Comparison of ENCODE assay signal across 18 cellular contexts in genomic region chr9:89563511-89564256, GRCh38. TPM values are rescaled to one million over a fixed set of nuclear protein-coding genes. Genes with fewer than 3 reads are reported as not detected.
DNase-seq lines count a peak whose midpoint lies in the region; ATAC-seq and TF ChIP-seq lines count a peak whose summit lies in the region.
"Had no signal": no experiment of that assay in that cellular context is flagged by ENCODE, and none has a peak within 500 bp of the region (broad histone marks: within the 10 kb centered on the region; RNA-seq: fewer than 3 reads in every experiment).

No MANE protein-coding gene starts in this region.

- H3K36me3 ChIP-seq in BLaER1 treated with 17β-estradiol and CSF1 and Interleukin-3, amounts not matched to agents 10 nM and 100 nM: no peaks in the 10 kb centered on the region
- no peaks in the 10 kb centered on the region for H3K36me3 ChIP-seq in MM.1S (replicated peaks; ENCODE audit: insufficient read depth, low read length)
- H3K36me3 ChIP-seq in hepatocyte (replicated peaks; ENCODE audit: insufficient read depth, low read depth): no peaks in the 10 kb centered on the region
- no peaks in the 10 kb centered on the region for H3K36me3 ChIP-seq in neural cell (ENCODE audit: insufficient read depth, low read length)

- ATAC-seq in GM19023 (IDR thresholded peaks at IDR 0.05; ENCODE audit: unreplicated experiment): no peak

- 79% methylated on average over 13 of the region's 13 CpGs for whole genome bisulfite sequencing in hepatocyte (ENCODE audit: low lambda C conversion rate, missing lambda C conversion rate)

- no peaks in the 10 kb centered on the region for H4K20me1 ChIP-seq in BLaER1 treated with 17β-estradiol and CSF1 and Interleukin-3, amounts not matched to agents 10 nM and 100 nM
- H4K20me1 ChIP-seq in MM.1S (ENCODE audit: insufficient read depth, low read length) (no peaks in the 10 kb centered on the region), hepatocyte (ENCODE audit: insufficient read depth, poor library complexity, severe bottlenecking) (no peaks in the 10 kb centered on the region), neural cell (ENCODE audit: insufficient read depth) (no peaks in the 10 kb centered on the region)

- no peak for TF ChIP-seq RAD21 in neural cell (conservative IDR thresholded peaks at IDR 0.05)

- DNase-seq in MM.1S: no peak
- DNase-seq in hepatocyte (ENCODE audit: low spot score): no peak
- no peak for DNase-seq in GM03348 (ENCODE audit: low spot score)
- DNase-seq in stimulated activated CD4-positive, alpha-beta T cell treated with anti-CD3 and anti-CD28 coated beads, Interleukin-2, amount 100 ng/mL, for 48 hours: no peak
- DNase-seq: EL, GF-D8, GM23248, HCEC 1CT, NCI-H1417 treated with DMSO at 0.1 percent for 48 hours, NCI-H187, NCI-H2107, SW 1271 had no signal

- TF ChIP-seq EP300 in neural cell (conservative IDR thresholded peaks at IDR 0.05; ENCODE audit: poor library complexity, severe bottlenecking): no peak

- no peaks in the 10 kb centered on the region for H3F3A ChIP-seq in MM.1S (ENCODE audit: insufficient read depth, low read length)
- no peaks in the 10 kb centered on the region for H3F3A ChIP-seq in neural cell (ENCODE audit: insufficient read depth, low read length, poor library complexity, severe bottlenecking)

- no peak overlapping the region for H3K4me3 ChIP-seq in BLaER1 treated with 17β-estradiol and CSF1 and Interleukin-3, amounts not matched to agents 10 nM and 100 nM
- H3K4me3 ChIP-seq in MM.1S (ENCODE audit: low read length): no peak overlapping the region
- H3K4me3 ChIP-seq in hepatocyte: no peak overlapping the region
- no peak overlapping the region for H3K4me3 ChIP-seq in neural cell (ENCODE audit: low read length)
- H3K4me3 ChIP-seq: GM23248, SK-N-MC had no signal

- H3K27me3 ChIP-seq in BLaER1 treated with 17β-estradiol and CSF1 and Interleukin-3, amounts not matched to agents 10 nM and 100 nM: no peaks in the 10 kb centered on the region
- no peaks in the 10 kb centered on the region for H3K27me3 ChIP-seq in MM.1S (replicated peaks; ENCODE audit: insufficient read depth, low read length)
- H3K27me3 ChIP-seq in hepatocyte: no peaks in the 10 kb centered on the region
- H3K27me3 ChIP-seq in neural cell (ENCODE audit: insufficient read depth, low read depth, low read length): no peaks in the 10 kb centered on the region

- H2AFZ ChIP-seq in MM.1S (ENCODE audit: low read length): peak overlapping the region; percentile 85
- H2AFZ ChIP-seq in hepatocyte: no peak overlapping the region
- H2AFZ ChIP-seq in neural cell (ENCODE audit: low read depth, low read length): no peak overlapping the region
- H2AFZ ChIP-seq: GM23248 had no signal

- H3K4me2 ChIP-seq in BLaER1 treated with 17β-estradiol and CSF1 and Interleukin-3, amounts not matched to agents 10 nM and 100 nM: peak overlapping the region in 7 of 11 experiments; percentile 31 to 86 (median 77); a peak in 11 of 22 replicates
- H3K4me2 ChIP-seq in MM.1S (ENCODE audit: low read depth, low read length): peak overlapping the region; percentile 43; the same call in 1 of the 2 replicates
- no peak overlapping the region for H3K4me2 ChIP-seq in hepatocyte
- peak overlapping the region; percentile 9 for H3K4me2 ChIP-seq in neural cell (ENCODE audit: low read length)

- peaks cover 0 to 18% (median 13%) of the 10 kb centered on the region in 11 experiments; a peak in 17 of 22 replicates for H3K9me3 ChIP-seq in BLaER1 treated with 17β-estradiol and CSF1 and Interleukin-3, amounts not matched to agents 10 nM and 100 nM (replicated peaks in 1 of 11)
- H3K9me3 ChIP-seq in MM.1S (replicated peaks; ENCODE audit: insufficient read depth, low read length) (no peaks in the 10 kb centered on the region), hepatocyte (ENCODE audit: low read depth) (no peaks in the 10 kb centered on the region), neural cell (ENCODE audit: low read length) (no peaks in the 10 kb centered on the region)

- H3K4me1 ChIP-seq in BLaER1 treated with 17β-estradiol and CSF1 and Interleukin-3, amounts not matched to agents 10 nM and 100 nM: peaks cover 0 to 48% (median 22%) of the 10 kb centered on the region in 10 experiments; a peak in 16 of 20 replicates
- H3K4me1 ChIP-seq in MM.1S (ENCODE audit: low read length): peaks cover 7% of the 10 kb centered on the region
- H3K4me1 ChIP-seq in hepatocyte (ENCODE audit: insufficient read depth): no peaks in the 10 kb centered on the region

- no peak overlapping the region for H3K27ac ChIP-seq in BLaER1 treated with 17β-estradiol and CSF1 and Interleukin-3, amounts not matched to agents 10 nM and 100 nM
- H3K27ac ChIP-seq in MM.1S (ENCODE audit: low read length) (no peak overlapping the region), hepatocyte (peak overlapping the region; percentile 42), neural cell (ENCODE audit: low read length) (peak overlapping the region; percentile 2)
- H3K27ac ChIP-seq: GM23248, RWPE1, SK-N-MC had no signal

- no peak overlapping the region for H3K9ac ChIP-seq in BLaER1 treated with 17β-estradiol and CSF1 and Interleukin-3, amounts not matched to agents 10 nM and 100 nM
- H3K9ac ChIP-seq in MM.1S (ENCODE audit: low read length): no peak overlapping the region
- no peak overlapping the region for H3K9ac ChIP-seq in neural cell (ENCODE audit: low read length)
- H3K9ac ChIP-seq: GM23248 had no signal

- TF ChIP-seq CTCF in MM.1S (IDR thresholded peaks at IDR 0.05; ENCODE audit: low read length) (no peak), hepatocyte (IDR thresholded peaks at IDR 0.05; ENCODE audit: poor library complexity) (no peak), neural cell (IDR thresholded peaks at IDR 0.05; ENCODE audit: poor library complexity, severe bottlenecking) (no peak)

- no peaks in the 10 kb centered on the region for H3K79me2 ChIP-seq in MM.1S (ENCODE audit: low read length)
- no peaks in the 10 kb centered on the region for H3K79me2 ChIP-seq in hepatocyte
- H3K79me2 ChIP-seq in neural cell (replicated peaks; ENCODE audit: insufficient read depth, low read length): no peaks in the 10 kb centered on the region

- H3K9me2 ChIP-seq in MM.1S (replicated peaks; ENCODE audit: insufficient read depth, low read length): no peaks in the 10 kb centered on the region
- no peaks in the 10 kb centered on the region for H3K9me2 ChIP-seq in hepatocyte (replicated peaks; ENCODE audit: insufficient read depth)
- no peaks in the 10 kb centered on the region for H3K9me2 ChIP-seq in neural cell (ENCODE audit: insufficient read depth, low read length)

TF ChIP-seq in neural cell, 6 proteins besides CTCF, POLR2A, EP300 and RAD21:
- TF ChIP-seq POLR2AphosphoS5 (IDR thresholded peaks at IDR 0.05) (no peak), TAF1 (IDR thresholded peaks at IDR 0.05; ENCODE audit: low read depth) (no peak), REST (IDR thresholded peaks at IDR 0.05; ENCODE audit: borderline replicate concordance) (no peak), EZH2 (IDR thresholded peaks at IDR 0.05; ENCODE audit: borderline replicate concordance, insufficient read depth, low read length, poor library complexity, severe bottlenecking) (no peak), MXI1 (conservative IDR thresholded peaks at IDR 0.05; ENCODE audit: poor library complexity, severe bottlenecking) (no peak), SMC3 (conservative IDR thresholded peaks at IDR 0.05; ENCODE audit: poor library complexity) (no peak)

RNA-seq across cellular contexts. Expression of gene GADD45G, which starts 41.1 kb away (rescaled TPM):
- 14.7 and 15.7 TPM in 2 replicates for total RNA-seq in hepatocyte
- polyA plus RNA-seq in hepatocyte: 45.1 and 47.8 TPM in 2 replicates
- 158 and 161 TPM in 2 replicates for polyA plus RNA-seq in neural cell
- 29.2 and 40.4 TPM in 2 replicates for polyA minus RNA-seq in neural cell
- total RNA-seq: MCF 10A had no signal

Comparison
In these comparisons a context has a peak if more than half of its experiments do, and no peak if none do; other contexts are left out.
1. H3K27ac ChIP-seq: peak in hepatocyte (single experiment) and neural cell (single experiment); none in BLaER1 treated with 17β-estradiol and CSF1 and Interleukin-3, amounts not matched to agents 10 nM and 100 nM (0 of 11) and MM.1S (single experiment).